In the genomic region with DNA sequence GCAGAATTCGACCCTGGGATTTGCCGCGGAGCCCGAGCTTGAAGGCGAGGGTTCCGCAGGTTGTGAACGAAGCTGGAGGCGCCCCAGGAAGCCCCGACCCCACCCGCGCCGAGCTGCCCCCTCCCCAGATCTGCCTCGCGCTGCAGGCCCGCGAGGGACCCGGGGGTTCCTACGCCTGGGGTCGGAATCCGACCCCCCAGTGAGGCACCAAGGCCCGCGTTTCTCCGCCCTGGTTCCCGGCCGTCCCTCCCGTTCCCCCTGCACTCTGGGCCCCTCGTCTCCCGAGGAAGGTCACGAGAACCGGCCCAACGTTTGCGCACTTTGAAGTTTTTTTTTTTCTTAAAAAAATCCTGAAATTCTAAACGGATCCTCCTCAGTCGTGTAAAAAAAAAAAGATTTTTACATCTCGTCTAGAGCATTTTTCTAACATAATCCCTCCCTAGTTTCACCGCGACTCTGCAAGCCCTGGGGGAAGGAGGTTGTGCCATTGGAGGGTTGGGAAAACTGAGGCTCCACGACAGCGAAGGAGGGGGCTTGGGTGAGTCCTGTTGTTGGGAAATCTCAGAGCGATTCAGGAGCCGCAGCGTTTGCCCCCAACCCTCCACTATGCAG, we compare ENCODE assay signal across 9 cellular contexts. TPM values are rescaled to one million over a fixed set of nuclear protein-coding genes. Genes with fewer than 3 reads are reported as not detected.
A peak's percentile ranks its signal among the peaks of the same experiment; 100 is the strongest.
DNase-seq lines count a peak whose midpoint lies in the region; ATAC-seq and TF ChIP-seq lines count a peak whose summit lies in the region.
"Had no signal": no experiment of that assay in that cellular context is flagged by ENCODE, and none has a peak within 500 bp of the region (broad histone marks: within the 10 kb centered on the region; RNA-seq: fewer than 3 reads in every experiment).

No MANE protein-coding gene starts in this region.

- H3K4me3 Mint-ChIP-seq in activated T-helper 1 cell treated with anti-CD3 and anti-CD28 coated beads, Interleukin-12 subunit alpha, Interleukin-12 subunit beta, Interleukin-2, Interleukin-4 antibody, amounts not matched to agents 30 ng/mL and 10 ng/mL and 1 ng/mL, durations not matched to agents 14 hours and 24 hours and 36 hours: peak overlapping the region; percentile 70

- H4K20me1 ChIP-seq in hepatocyte (ENCODE audit: insufficient read depth, poor library complexity, severe bottlenecking): no peaks in the 10 kb centered on the region

- peak overlapping the region; percentile 88 for H3K4me2 ChIP-seq in hepatocyte
- H3K4me2 ChIP-seq: KMS-11 had no signal

- POLR2A ChIA-PET in GM10248 (lab: Yijun Ruan, JAX): no interaction called here

- H3K36me3 Mint-ChIP-seq in activated T-helper 1 cell treated with anti-CD3 and anti-CD28 coated beads, Interleukin-12 subunit alpha, Interleukin-12 subunit beta, Interleukin-2, Interleukin-4 antibody, amounts not matched to agents 30 ng/mL and 10 ng/mL and 1 ng/mL, durations not matched to agents 14 hours and 24 hours and 36 hours (ENCODE audit: low read depth): peaks cover 2% of the 10 kb centered on the region

- no peaks in the 10 kb centered on the region for H3K9me3 Mint-ChIP-seq in activated T-helper 1 cell treated with anti-CD3 and anti-CD28 coated beads, Interleukin-12 subunit alpha, Interleukin-12 subunit beta, Interleukin-2, Interleukin-4 antibody, amounts not matched to agents 30 ng/mL and 10 ng/mL and 1 ng/mL, durations not matched to agents 14 hours and 24 hours and 36 hours

- peaks cover 50% of the 10 kb centered on the region for H3K27me3 Mint-ChIP-seq in activated T-helper 1 cell treated with anti-CD3 and anti-CD28 coated beads, Interleukin-12 subunit alpha, Interleukin-12 subunit beta, Interleukin-2, Interleukin-4 antibody, amounts not matched to agents 30 ng/mL and 10 ng/mL and 1 ng/mL, durations not matched to agents 14 hours and 24 hours and 36 hours (ENCODE audit: insufficient read depth)

- no peaks in the 10 kb centered on the region for H3K4me1 Mint-ChIP-seq in activated T-helper 1 cell treated with anti-CD3 and anti-CD28 coated beads, Interleukin-12 subunit alpha, Interleukin-12 subunit beta, Interleukin-2, Interleukin-4 antibody, amounts not matched to agents 30 ng/mL and 10 ng/mL and 1 ng/mL, durations not matched to agents 14 hours and 24 hours and 36 hours (ENCODE audit: low read depth)

- WGBS in hepatocyte (ENCODE audit: low lambda C conversion rate, missing lambda C conversion rate): 6% methylated on average over 35 of the region's 42 CpGs

- ATAC-seq in HG03571 (IDR thresholded peaks at IDR 0.05; ENCODE audit: unreplicated experiment): no peak

- CTCF ChIA-PET in GM10248 (lab: Yijun Ruan, JAX): interaction anchor here (0.9 to 1.6 kb wide), 2 partner anchors 9 to 25 kb away, joined by 3 to 8 read pairs; no protein-coding TSS in a partner anchor

- DNase-seq in H7: peak; percentile 75
- DNase-seq in activated T-helper 1 cell treated with anti-CD3 and anti-CD28 coated beads, Interleukin-12 subunit alpha, Interleukin-12 subunit beta, Interleukin-2, Interleukin-4 antibody, amounts not matched to agents 30 ng/mL and 10 ng/mL and 1 ng/mL, durations not matched to agents 14 hours and 24 hours and 36 hours (ENCODE audit: low spot score): no peak
- DNase-seq in hepatocyte (ENCODE audit: low spot score): no peak
- DNase-seq in skeletal muscle cell (ENCODE audit: low read depth): no peak
- no peak for DNase-seq in GM10248 (ENCODE audit: extremely low spot score)
- DNase-seq in COLO829 (ENCODE audit: low spot score): no peak
- no peak for DNase-seq in middle frontal gyrus (ENCODE audit: extremely low spot score, low spot score)

- H3K27me3 ChIP-seq in H7 (ENCODE audit: control insufficient read depth, insufficient read depth, low read length): peaks cover 21% of the 10 kb centered on the region
- H3K27me3 ChIP-seq in hepatocyte: peaks cover 40% of the 10 kb centered on the region

- H3K79me2 ChIP-seq in hepatocyte: no peaks in the 10 kb centered on the region

- intact Hi-C loops in activated T-helper 1 cell treated with anti-CD3 and anti-CD28 coated beads, Interleukin-12 subunit alpha, Interleukin-12 subunit beta, Interleukin-2, Interleukin-4 antibody, amounts not matched to agents 30 ng/mL and 10 ng/mL and 1 ng/mL, durations not matched to agents 14 hours and 24 hours and 36 hours (cut with micrococcal nuclease): loop anchor here (1.0 to 10.0 kb wide), 3 partner anchors 61 to 532 kb away; a partner anchor contains a TSS

- no peak overlapping the region for H3K27ac ChIP-seq in hepatocyte
- H3K27ac ChIP-seq: KMS-11 had no signal

- H3K36me3 ChIP-seq in H7 (replicated peaks; ENCODE audit: control insufficient read depth, insufficient read depth, low read length) (peaks cover 5% of the 10 kb centered on the region), hepatocyte (replicated peaks; ENCODE audit: insufficient read depth, low read depth) (no peaks in the 10 kb centered on the region)

- H2AFZ ChIP-seq in hepatocyte: peak overlapping the region; percentile 75

- no peaks in the 10 kb centered on the region for H3K9me3 ChIP-seq in hepatocyte (ENCODE audit: low read depth)

- no peaks in the 10 kb centered on the region for H3K9me2 ChIP-seq in hepatocyte (replicated peaks; ENCODE audit: insufficient read depth)

- peak overlapping the region; percentile 74 for H3K4me3 ChIP-seq in H7 (ENCODE audit: insufficient read depth, low read depth, low read length)
- peak overlapping the region; percentile 85 for H3K4me3 ChIP-seq in hepatocyte
- H3K4me3 ChIP-seq in skeletal muscle cell (ENCODE audit: low read depth, low read length): peak overlapping the region; percentile 88

- TF ChIP-seq CTCF in hepatocyte (IDR thresholded peaks at IDR 0.05; ENCODE audit: poor library complexity): no peak
- no peak for TF ChIP-seq CTCF in GM10248 (IDR thresholded peaks at IDR 0.05; ENCODE audit: control extremely low read depth, extremely low read depth, low read depth, missing control alignments)

- H3K4me1 ChIP-seq in hepatocyte (ENCODE audit: insufficient read depth): peaks cover 14% of the 10 kb centered on the region

- H3K27ac Mint-ChIP-seq in activated T-helper 1 cell treated with anti-CD3 and anti-CD28 coated beads, Interleukin-12 subunit alpha, Interleukin-12 subunit beta, Interleukin-2, Interleukin-4 antibody, amounts not matched to agents 30 ng/mL and 10 ng/mL and 1 ng/mL, durations not matched to agents 14 hours and 24 hours and 36 hours: no peak overlapping the region

RNA-seq across cellular contexts. Expression of a gene that starts 0.9 kb away (rescaled TPM):
- 91.6 and 125 TPM in 2 replicates for total RNA-seq in H7 (2014; rRNA removed; shearing (Covaris generic))
- 1.1 and 1.4 TPM in 2 replicates for total RNA-seq in activated T-helper 1 cell treated with anti-CD3 and anti-CD28 coated beads, Interleukin-12 subunit alpha, Interleukin-12 subunit beta, Interleukin-2, Interleukin-4 antibody, amounts not matched to agents 30 ng/mL and 10 ng/mL and 1 ng/mL, durations not matched to agents 14 hours and 24 hours and 36 hours
- total RNA-seq in hepatocyte: 15.9 and 25.0 TPM in 2 replicates
- 44.6 and 46.6 TPM in 2 replicates for polyA plus RNA-seq in hepatocyte
